Comparison of ENCODE assay signal across 5 cellular contexts in genomic region chr19:14589428-14589827, GRCh38. TPM values are rescaled to one million over a fixed set of nuclear protein-coding genes. Genes with fewer than 3 reads are reported as not detected.
"Had no signal": no experiment of that assay in that cellular context is flagged by ENCODE, and none has a peak within 500 bp of the region (broad histone marks: within the 10 kb centered on the region; RNA-seq: fewer than 3 reads in every experiment).

No MANE protein-coding gene starts in this region.

RNA-seq across cellular contexts. Expression of gene CLEC17A, which starts 6.5 kb away (rescaled TPM):
- total RNA-seq: cardiac septum, pulmonary artery endothelial cell, right lobe of liver, suprapubic skin, WTC11 had no signal
